Comparison of ENCODE assay signal across 8 cellular contexts in genomic region chr19:45863840-45864628, GRCh38. TPM values are rescaled to one million over a fixed set of nuclear protein-coding genes. Genes with fewer than 3 reads are reported as not detected.
DNase-seq lines count a peak whose midpoint lies in the region; ATAC-seq and TF ChIP-seq lines count a peak whose summit lies in the region.

Gene FOXA3 (plus strand): TSS chr19:45864326. CDS start chr19:45864457, 131 bp downstream.

- peaks cover 4% of the 10 kb centered on the region for H3K9me3 ChIP-seq in SJSA1 (replicated peaks)

- peak; percentile 32 for ATAC-seq in HG02981 (IDR thresholded peaks at IDR 0.05; ENCODE audit: unreplicated experiment)
- ATAC-seq in HG02571 (IDR thresholded peaks at IDR 0.05; ENCODE audit: unreplicated experiment) = no peak

- peaks cover 28 to 36% of the 10 kb centered on the region in 2 donors for H3K4me1 Mint-ChIP-seq in immature natural killer cell

- no peaks in the 10 kb centered on the region for H3K36me3 Mint-ChIP-seq in immature natural killer cell

- DNase-seq in ELF-1 (ENCODE audit: low read depth, low spot score) = peak; percentile 56
- peak in 1 of 2 experiments; percentile 31 for DNase-seq in SJSA1 (ENCODE audit: low read depth in 1 of 2, low spot score in 2 of 2)
- DNase-seq in astrocyte of the cerebellum (ENCODE audit: low read depth) = no peak
- peak; percentile 61 to 63 (median 63) for DNase-seq in immature natural killer cell
- DNase-seq in stimulated activated CD4-positive, alpha-beta T cell treated with anti-CD3 and anti-CD28 coated beads, Interleukin-15, amount 100 ng/mL, for 24 hours = peak; percentile 75
- no peak for DNase-seq in NCI-H2107 treated with DMSO at 0.1 percent for 48 hours (lab: John Stamatoyannopoulos, UW; ENCODE audit: unreplicated experiment)

- no peak within 1 kb of the TSS for H3K27ac ChIP-seq in SJSA1

- H3K4me3 ChIP-seq in SJSA1 (peak within 1 kb of the TSS; percentile 75), astrocyte of the cerebellum (ENCODE audit: low read depth, low read length) (peak within 1 kb of the TSS; percentile 63)

- H3K27ac Mint-ChIP-seq in immature natural killer cell = peak within 1 kb of the TSS; percentile 88 to 99 (median 95)

- peaks cover 17% of the 10 kb centered on the region for H3K36me3 ChIP-seq in SJSA1

- in situ Hi-C loops in astrocyte of the cerebellum (cut with HindIII; ENCODE audit: low sequenced_read_pairs) = no loop called here

- peaks cover 18% of the 10 kb centered on the region for H3K4me1 ChIP-seq in SJSA1 (replicated peaks)

- peaks cover 33% of the 10 kb centered on the region for H3K27me3 ChIP-seq in SJSA1 (replicated peaks)

- H3K4me3 Mint-ChIP-seq in immature natural killer cell = peak within 1 kb of the TSS; percentile 92 to 97 (median 96)

- peaks cover 7 to 15% (median 9%) of the 10 kb centered on the region in 3 donors for H3K27me3 Mint-ChIP-seq in immature natural killer cell (ENCODE audit: low read depth in 3 of 3)

- peak; percentile 39 for TF ChIP-seq CTCF in astrocyte of the cerebellum (IDR thresholded peaks at IDR 0.05; ENCODE audit: low read depth, low read length, missing control alignments)

- H3K9me3 Mint-ChIP-seq in immature natural killer cell = no peaks in the 10 kb centered on the region

RNA-seq across cellular contexts. Expression of gene FOXA3, which starts in this region (rescaled TPM):
- not detected in 2 replicates for total RNA-seq in SJSA1 (2014; rRNA removed; shearing (Covaris generic))
- not detected for polyA plus RNA-seq in immature natural killer cell

Comparison
In these comparisons a context has a peak if more than half of its experiments do, and no peak if none do; other contexts are left out.
1. Peak in DNase-seq in immature natural killer cell; RNA of the gene not detected or under 1 TPM.
2. DNase-seq: peak in ELF-1 (single experiment) and stimulated activated CD4-positive, alpha-beta T cell treated with anti-CD3 and anti-CD28 coated beads, Interleukin-15, amount 100 ng/mL, for 24 hours (single experiment); none in astrocyte of the cerebellum (single experiment) and NCI-H2107 treated with DMSO at 0.1 percent for 48 hours (single experiment).